ENCODE assay signal across 1 cellular context in the genomic region with DNA sequence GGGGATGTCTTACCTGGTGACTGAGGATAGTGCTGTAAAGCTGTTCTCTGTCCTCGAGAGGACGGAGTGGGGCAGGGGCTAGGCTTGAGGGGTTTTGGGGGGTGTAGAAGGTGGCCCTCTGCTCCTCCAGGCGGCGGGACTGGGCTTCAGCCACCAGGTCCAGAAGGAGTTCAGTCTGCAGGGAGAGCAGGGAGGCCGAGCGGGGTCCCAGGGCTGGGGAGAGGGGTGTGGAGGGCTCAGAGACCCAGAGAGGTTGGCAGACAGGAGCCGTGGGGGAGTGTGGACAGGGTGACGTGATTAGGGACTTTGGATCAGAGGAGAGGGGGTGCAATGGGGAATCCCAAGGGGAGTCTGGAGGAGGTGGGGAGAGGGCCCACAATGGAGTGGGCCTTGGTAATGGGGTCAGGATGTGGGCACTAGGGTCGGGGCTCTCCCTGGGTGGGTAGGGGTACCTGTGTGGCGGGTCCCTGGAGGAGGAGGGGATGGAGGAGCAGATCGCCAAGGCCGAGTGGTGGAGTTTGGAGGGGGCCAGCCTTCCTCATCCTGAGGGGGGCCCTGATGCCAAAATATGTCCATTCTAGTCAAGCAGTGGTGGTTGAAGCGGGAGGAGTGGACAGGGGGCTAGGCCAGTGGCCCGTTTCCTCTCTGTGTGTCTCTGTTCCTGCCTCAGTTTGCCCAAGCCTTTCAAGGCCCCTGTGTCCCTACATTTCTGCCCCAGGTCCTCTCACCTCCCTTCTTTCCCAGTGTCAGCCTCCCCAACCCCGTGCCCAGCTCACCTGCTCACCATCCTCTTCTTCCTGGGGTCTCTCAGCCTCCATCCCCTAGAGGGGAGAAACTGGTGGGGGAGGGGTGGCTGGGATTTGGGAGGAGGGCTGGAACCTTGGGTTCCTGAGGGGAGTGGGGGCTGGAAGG.
TF ChIP-seq lines count a peak whose summit lies in the region.

No MANE protein-coding gene starts in this region.

TF ChIP-seq in IMR-90, 13 proteins besides CTCF, POLR2A, EP300 and RAD21:
- TF ChIP-seq BHLHE40 (IDR thresholded peaks at IDR 0.05; ENCODE audit: low read depth, low read length) = no peak
- no peak for TF ChIP-seq SMC3 (IDR thresholded peaks at IDR 0.05; ENCODE audit: low read depth, low read length)
- no peak for TF ChIP-seq CHD1 (IDR thresholded peaks at IDR 0.05; ENCODE audit: low read depth, low read length)
- TF ChIP-seq RCOR1 (IDR thresholded peaks at IDR 0.05; ENCODE audit: insufficient replicate concordance, low read length) = no peak
- TF ChIP-seq CEBPB (IDR thresholded peaks at IDR 0.05; ENCODE audit: low read depth, low read length) = no peak
- no peak for TF ChIP-seq MAFK (IDR thresholded peaks at IDR 0.05; ENCODE audit: low read depth, low read length)
- TF ChIP-seq USF2 (IDR thresholded peaks at IDR 0.05; ENCODE audit: low read depth, low read length) = no peak
- no peak for TF ChIP-seq RFX5 (IDR thresholded peaks at IDR 0.05; ENCODE audit: low read depth, low read length)
- no peak for TF ChIP-seq MXI1 (IDR thresholded peaks at IDR 0.05; ENCODE audit: borderline replicate concordance, low read depth, low read length)
